ENCODE assay signal across 23 cellular contexts in the genomic region with DNA sequence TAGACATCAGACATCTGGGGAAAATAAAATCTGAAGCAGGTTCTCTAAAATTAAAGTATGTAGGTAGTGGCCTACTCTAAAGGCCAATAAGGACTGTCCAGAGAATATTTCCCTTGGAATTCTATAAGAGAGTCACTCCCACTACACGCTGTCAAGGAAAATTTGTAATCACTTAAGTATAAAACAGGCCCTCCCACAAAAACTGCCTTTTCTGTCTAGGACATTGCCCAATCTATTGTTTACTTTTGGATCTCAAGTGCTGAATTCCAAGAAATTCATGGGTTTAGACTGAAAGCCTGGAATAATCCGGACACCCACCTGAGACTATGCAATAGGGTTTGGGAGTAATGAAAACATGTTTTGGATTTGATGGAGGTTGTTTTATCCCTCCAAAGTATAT. TPM values are rescaled to one million over a fixed set of nuclear protein-coding genes. Genes with fewer than 3 reads are reported as not detected.
A peak's percentile ranks its signal among the peaks of the same experiment; 100 is the strongest.
DNase-seq lines count a peak whose midpoint lies in the region; ATAC-seq, FAIRE-seq and TF ChIP-seq lines count a peak whose summit lies in the region.
"Had no signal": no experiment of that assay in that cellular context is flagged by ENCODE, and none has a peak within 500 bp of the region (broad histone marks: within the 10 kb centered on the region; RNA-seq: fewer than 3 reads in every experiment).

No MANE protein-coding gene starts in this region.

- no peak overlapping the region for H3K4me3 Mint-ChIP-seq in activated naive CD4-positive, alpha-beta T cell treated with anti-CD3 and anti-CD28 coated beads, Interleukin-2, amount 50 U/mL, for 24 hours
- H3K4me3 Mint-ChIP-seq: activated CD8-positive, alpha-beta T cell treated with anti-CD3 and anti-CD28 coated beads for 36 hours; activated T-cell treated with anti-CD3 and anti-CD28 coated beads, Interleukin-2, amount 50 U/mL, for 4 hours; CD14-positive monocyte had no signal

- TF ChIP-seq CTCF in bronchial epithelial cell (IDR thresholded peaks at IDR 0.05; ENCODE audit: insufficient read depth, low read length, severe bottlenecking): no peak
- no peak for TF ChIP-seq CTCF in uterus (IDR thresholded peaks at IDR 0.05)

- H3K9me3 ChIP-seq in uterus: no peaks in the 10 kb centered on the region
- H3K9me3 ChIP-seq: body of pancreas, lower lobe of right lung had no signal

- FAIRE-seq in bronchial epithelial cell (lab: Jason Lieb, UNC): no peak

- peak overlapping the region; percentile 11 for H3K27ac Mint-ChIP-seq in activated naive CD4-positive, alpha-beta T cell treated with anti-CD3 and anti-CD28 coated beads, Interleukin-2, amount 50 U/mL, for 24 hours
- H3K27ac Mint-ChIP-seq: CD14-positive monocyte, progenitor cell of endocrine pancreas had no signal

- H3K4me1 ChIP-seq in uterus: peaks cover 0 to 6% of the 10 kb centered on the region in 2 donors

- H3K27me3 ChIP-seq in bronchial epithelial cell (ENCODE audit: control insufficient read depth, insufficient read depth, low read length): no peaks in the 10 kb centered on the region
- H3K27me3 ChIP-seq in uterus: no peaks in the 10 kb centered on the region
- H3K27me3 ChIP-seq: body of pancreas had no signal

- no peaks in the 10 kb centered on the region for H3K36me3 Mint-ChIP-seq in activated naive CD4-positive, alpha-beta T cell treated with anti-CD3 and anti-CD28 coated beads, Interleukin-2, amount 50 U/mL, for 24 hours
- H3K36me3 Mint-ChIP-seq: activated naive CD4-positive, alpha-beta T cell treated with anti-CD3 and anti-CD28 coated beads, Interleukin-2, amount 50 U/mL, for 72 hours; CD14-positive monocyte; naive B cell; T-cell had no signal

- no peak for DNase-seq in activated naive CD4-positive, alpha-beta T cell treated with anti-CD3 and anti-CD28 coated beads, Interleukin-2, amount 50 U/mL, for 16 hours
- peak; percentile 61 for DNase-seq in bronchial epithelial cell (ENCODE audit: low read depth)
- DNase-seq in iris pigment epithelial cell (ENCODE audit: low read depth): peak; percentile 38
- DNase-seq in uterus: no peak
- DNase-seq in UCSD-AML1 (lab: John Stamatoyannopoulos, UW; ENCODE audit: unreplicated experiment): no peak
- DNase-seq in stimulated activated CD4-positive, alpha-beta T cell treated with anti-CD3 and anti-CD28 coated beads, Interleukin-12 subunit alpha, Interleukin-12 subunit beta, amount 100 ng/mL, for 4 hours: no peak
- DNase-seq: 8988T; activated CD8-positive, alpha-beta T cell treated with anti-CD3 and anti-CD28 coated beads for 36 hours; activated T-cell treated with anti-CD3 and anti-CD28 coated beads, Interleukin-2, amount 50 U/mL, for 4 hours; body of pancreas; cortex of kidney; DMS53; lower lobe of right lung; naive B cell; NCI-H146; SHP77 treated with DMSO at 0.1 percent for 48 hours; stimulated activated CD8-positive, alpha-beta memory T cell treated with anti-CD3 and anti-CD28 coated beads, Interleukin-4, amount 100 ng/mL, for 48 hours; T-cell had no signal

- intact Hi-C loops in uterus (cut with DNase I; ENCODE audit: low total_unique reads): no loop called here

- no peaks in the 10 kb centered on the region for H3K27me3 Mint-ChIP-seq in activated naive CD4-positive, alpha-beta T cell treated with anti-CD3 and anti-CD28 coated beads, Interleukin-2, amount 50 U/mL, for 24 hours
- H3K27me3 Mint-ChIP-seq: activated CD8-positive, alpha-beta T cell treated with anti-CD3 and anti-CD28 coated beads for 36 hours; naive B cell; progenitor cell of endocrine pancreas; T-cell had no signal

- H3K36me3 ChIP-seq in bronchial epithelial cell (ENCODE audit: control insufficient read depth, insufficient read depth, low read length) (no peaks in the 10 kb centered on the region), uterus (no peaks in the 10 kb centered on the region)
- H3K36me3 ChIP-seq: lower lobe of right lung had no signal

- H3K9me3 Mint-ChIP-seq in activated naive CD4-positive, alpha-beta T cell treated with anti-CD3 and anti-CD28 coated beads, Interleukin-2, amount 50 U/mL, for 24 hours: no peaks in the 10 kb centered on the region
- H3K9me3 Mint-ChIP-seq: activated CD8-positive, alpha-beta T cell treated with anti-CD3 and anti-CD28 coated beads for 36 hours; activated naive CD4-positive, alpha-beta T cell treated with anti-CD3 and anti-CD28 coated beads, Interleukin-2, amount 50 U/mL, for 72 hours; activated T-cell treated with anti-CD3 and anti-CD28 coated beads, Interleukin-2, amount 50 U/mL, for 4 hours; CD14-positive monocyte; naive B cell; T-cell had no signal

- peaks cover 29% of the 10 kb centered on the region for H3K4me1 Mint-ChIP-seq in activated naive CD4-positive, alpha-beta T cell treated with anti-CD3 and anti-CD28 coated beads, Interleukin-2, amount 50 U/mL, for 24 hours

- peak overlapping the region; percentile 84 to 90 for H3K27ac ChIP-seq in uterus
- H3K27ac ChIP-seq: body of pancreas, lower lobe of right lung had no signal

- ATAC-seq in GM18520 (IDR thresholded peaks at IDR 0.05; ENCODE audit: unreplicated experiment): no peak
- ATAC-seq: activated CD8-positive, alpha-beta T cell treated with anti-CD3 and anti-CD28 coated beads for 36 hours; activated naive CD4-positive, alpha-beta T cell treated with anti-CD3 and anti-CD28 coated beads, Interleukin-2, amount 50 U/mL, for 72 hours; activated T-cell treated with anti-CD3 and anti-CD28 coated beads, Interleukin-2, amount 50 U/mL, for 4 hours; body of pancreas; lower lobe of right lung; T-cell had no signal

- H3K4me3 ChIP-seq in bronchial epithelial cell (ENCODE audit: low read depth, low read length): no peak overlapping the region
- no peak overlapping the region for H3K4me3 ChIP-seq in uterus
- H3K4me3 ChIP-seq: body of pancreas, lower lobe of right lung had no signal

- TF ChIP-seq POLR2A in uterus (IDR thresholded peaks at IDR 0.05): no peak

RNA-seq across cellular contexts. Expression of a gene that starts 1.7 kb away (rescaled TPM):
- total RNA-seq in bronchial epithelial cell: 12.9 and 13.4 TPM in 2 replicates
- 10 to 100 TPM; 13.1 to 65.8 (median 34.0) TPM for total RNA-seq in uterus

RNA-seq across cellular contexts. Expression of a gene that starts 38.7 kb away (rescaled TPM):
- total RNA-seq in bronchial epithelial cell (6.3 and 10.9 TPM in 2 replicates), uterus (10 to 100 TPM in 2 of 4 donors, 1 to 10 TPM in 2; 3.8 to 47.6 (median 14.2) TPM)

Comparison
In these comparisons a context has a peak if more than half of its experiments do, and no peak if none do; other contexts are left out.
1. DNase-seq: peak in bronchial epithelial cell (single experiment) and iris pigment epithelial cell (single experiment); none in activated naive CD4-positive, alpha-beta T cell treated with anti-CD3 and anti-CD28 coated beads, Interleukin-2, amount 50 U/mL, for 16 hours (single experiment), uterus (0 of 2), UCSD-AML1 (single experiment) and stimulated activated CD4-positive, alpha-beta T cell treated with anti-CD3 and anti-CD28 coated beads, Interleukin-12 subunit alpha, Interleukin-12 subunit beta, amount 100 ng/mL, for 4 hours (single experiment).